Comparison of ENCODE assay signal across 1 cellular context in the genomic region with DNA sequence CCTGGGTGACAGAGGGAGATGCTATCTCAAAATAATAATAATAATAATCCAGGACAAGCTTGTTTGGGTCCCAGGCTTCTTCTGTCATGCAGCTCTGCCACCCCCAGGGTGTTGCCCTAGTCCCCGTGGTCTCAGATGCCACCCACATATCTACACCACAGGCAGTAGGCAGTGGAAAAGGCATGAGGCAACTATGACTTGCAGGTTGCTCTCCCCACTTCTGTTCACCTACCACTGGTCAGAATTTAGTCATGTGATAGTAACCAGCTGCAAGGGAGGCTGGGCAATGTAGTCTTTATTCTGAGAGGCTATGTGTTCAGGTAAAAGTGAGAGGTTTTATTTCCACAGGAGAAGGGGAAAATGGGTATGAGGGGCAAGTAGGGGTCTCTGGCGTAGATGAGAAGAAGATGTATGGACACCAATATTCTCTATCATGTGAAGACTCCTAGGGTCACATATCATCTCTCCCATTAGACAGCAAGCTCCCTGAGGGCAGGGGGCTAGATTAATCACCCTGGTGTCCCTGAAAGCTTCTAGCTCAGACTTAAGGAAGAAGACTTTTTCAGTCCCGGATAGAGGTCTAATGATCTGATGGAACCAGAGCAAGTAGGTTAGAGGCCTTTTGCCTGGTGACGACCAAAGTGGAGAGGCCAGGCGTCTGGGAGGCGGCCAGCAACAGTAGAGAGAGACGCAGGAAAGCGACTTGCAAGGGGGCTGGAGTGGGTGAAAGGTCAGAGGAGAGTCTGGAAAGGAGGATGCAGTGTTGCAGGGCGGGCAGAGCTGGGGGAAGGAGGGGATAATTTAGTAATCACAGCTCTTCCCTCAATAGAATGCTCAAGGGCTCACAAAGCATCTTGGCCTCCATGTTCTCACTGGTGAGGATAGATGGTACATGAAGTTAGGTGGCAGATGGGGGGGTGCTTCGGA.
TF ChIP-seq lines count a peak whose summit lies in the region.

No MANE protein-coding gene starts in this region.

TF ChIP-seq in SK-N-SH treated with all-trans-retinoic acid at 6 μM for 48 hours, 23 proteins besides CTCF, POLR2A, EP300 and RAD21 (continued from another document):
- TF ChIP-seq, protein P1, sequence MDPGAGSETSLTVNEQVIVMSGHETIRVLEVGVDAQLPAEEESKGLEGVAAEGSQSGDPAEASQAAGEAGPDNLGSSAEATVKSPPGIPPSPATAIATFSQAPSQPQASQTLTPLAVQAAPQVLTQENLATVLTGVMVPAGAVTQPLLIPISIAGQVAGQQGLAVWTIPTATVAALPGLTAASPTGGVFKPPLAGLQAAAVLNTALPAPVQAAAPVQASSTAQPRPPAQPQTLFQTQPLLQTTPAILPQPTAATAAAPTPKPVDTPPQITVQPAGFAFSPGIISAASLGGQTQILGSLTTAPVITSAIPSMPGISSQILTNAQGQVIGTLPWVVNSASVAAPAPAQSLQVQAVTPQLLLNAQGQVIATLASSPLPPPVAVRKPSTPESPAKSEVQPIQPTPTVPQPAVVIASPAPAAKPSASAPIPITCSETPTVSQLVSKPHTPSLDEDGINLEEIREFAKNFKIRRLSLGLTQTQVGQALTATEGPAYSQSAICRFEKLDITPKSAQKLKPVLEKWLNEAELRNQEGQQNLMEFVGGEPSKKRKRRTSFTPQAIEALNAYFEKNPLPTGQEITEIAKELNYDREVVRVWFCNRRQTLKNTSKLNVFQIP (CRISPR knock-in tag; IDR thresholded peaks at IDR 0.05; ENCODE audit: borderline replicate concordance, low read depth): no peak
- no peak for TF ChIP-seq ARNTL (CRISPR knock-in tag; IDR thresholded peaks at IDR 0.05; ENCODE audit: borderline replicate concordance, low read depth)
- TF ChIP-seq SNAI2 (CRISPR knock-in tag; IDR thresholded peaks at IDR 0.05): no peak
- no peak for TF ChIP-seq ZFP3 (CRISPR knock-in tag; IDR thresholded peaks at IDR 0.05)
- TF ChIP-seq, protein P2, sequence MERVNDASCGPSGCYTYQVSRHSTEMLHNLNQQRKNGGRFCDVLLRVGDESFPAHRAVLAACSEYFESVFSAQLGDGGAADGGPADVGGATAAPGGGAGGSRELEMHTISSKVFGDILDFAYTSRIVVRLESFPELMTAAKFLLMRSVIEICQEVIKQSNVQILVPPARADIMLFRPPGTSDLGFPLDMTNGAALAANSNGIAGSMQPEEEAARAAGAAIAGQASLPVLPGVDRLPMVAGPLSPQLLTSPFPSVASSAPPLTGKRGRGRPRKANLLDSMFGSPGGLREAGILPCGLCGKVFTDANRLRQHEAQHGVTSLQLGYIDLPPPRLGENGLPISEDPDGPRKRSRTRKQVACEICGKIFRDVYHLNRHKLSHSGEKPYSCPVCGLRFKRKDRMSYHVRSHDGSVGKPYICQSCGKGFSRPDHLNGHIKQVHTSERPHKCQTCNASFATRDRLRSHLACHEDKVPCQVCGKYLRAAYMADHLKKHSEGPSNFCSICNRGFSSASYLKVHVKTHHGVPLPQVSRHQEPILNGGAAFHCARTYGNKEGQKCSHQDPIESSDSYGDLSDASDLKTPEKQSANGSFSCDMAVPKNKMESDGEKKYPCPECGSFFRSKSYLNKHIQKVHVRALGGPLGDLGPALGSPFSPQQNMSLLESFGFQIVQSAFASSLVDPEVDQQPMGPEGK (CRISPR knock-in tag; IDR thresholded peaks at IDR 0.05; ENCODE audit: borderline replicate concordance): no peak
- no peak for TF ChIP-seq ZC3H10 (CRISPR knock-in tag; IDR thresholded peaks at IDR 0.05)
- TF ChIP-seq BACH2 (CRISPR knock-in tag; IDR thresholded peaks at IDR 0.05; ENCODE audit: borderline replicate concordance): no peak
- no peak for TF ChIP-seq ESRRG (CRISPR knock-in tag; IDR thresholded peaks at IDR 0.05)
- no peak for TF ChIP-seq TCF4 (CRISPR knock-in tag; IDR thresholded peaks at IDR 0.05; ENCODE audit: borderline replicate concordance)
- TF ChIP-seq CSDC2 (CRISPR knock-in tag; IDR thresholded peaks at IDR 0.05): no peak
- no peak for TF ChIP-seq TOX (CRISPR knock-in tag; IDR thresholded peaks at IDR 0.05; ENCODE audit: borderline replicate concordance)
TF ChIP-seq in SK-N-SH treated with all-trans-retinoic acid at 6 μM for 48 hours: peak in this region for 0.
